15 cellular contexts compared by ENCODE assay signal in the genomic region with DNA sequence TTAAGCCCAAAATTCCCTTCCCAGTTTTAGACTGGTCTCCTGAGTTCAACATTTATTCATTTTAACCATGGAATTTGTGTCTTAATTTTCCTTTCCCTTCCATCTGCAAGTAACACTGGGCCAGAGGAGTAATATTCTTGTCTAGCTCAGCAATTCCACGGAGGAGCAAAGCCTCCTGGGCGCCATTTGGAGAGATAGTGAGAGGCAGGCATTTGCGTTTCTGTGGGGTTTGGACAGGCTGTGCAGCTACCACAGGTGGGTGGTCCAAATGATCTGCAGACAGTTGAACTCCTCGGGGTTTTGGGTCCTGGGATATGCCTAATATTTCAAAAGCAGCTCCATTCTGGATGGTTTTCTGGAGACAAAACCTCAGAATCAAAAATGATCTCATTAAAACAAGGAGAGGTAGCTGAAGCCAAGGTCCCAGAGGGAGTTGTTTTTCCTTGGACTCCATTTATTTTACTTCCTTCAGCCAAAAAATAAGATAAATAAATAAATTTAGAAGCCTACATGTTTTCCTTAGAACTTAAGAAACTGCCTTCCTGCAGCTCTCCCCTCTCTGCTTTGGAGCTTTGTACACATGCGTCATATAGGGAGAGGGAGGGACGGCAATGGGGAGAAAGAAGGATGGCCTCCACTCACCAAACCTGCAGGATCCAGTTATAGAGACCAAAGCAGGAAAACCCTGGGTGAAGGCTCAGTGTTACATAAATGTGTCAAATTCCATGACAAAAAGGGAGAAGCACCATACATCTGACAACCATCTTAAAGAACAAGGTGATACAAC.
DNase-seq lines count a peak whose midpoint lies in the region; ATAC-seq, FAIRE-seq and TF ChIP-seq lines count a peak whose summit lies in the region.
"Had no signal": no experiment of that assay in that cellular context is flagged by ENCODE, and none has a peak within 500 bp of the region (broad histone marks: within the 10 kb centered on the region; RNA-seq: fewer than 3 reads in every experiment).

No MANE protein-coding gene starts in this region.

- H3K14ac ChIP-seq in H1 (ENCODE audit: insufficient read length): no peak overlapping the region

- TF ChIP-seq EP300 in H1 (IDR thresholded peaks at IDR 0.05; ENCODE audit: borderline replicate concordance in 1 of 2, low read depth in 2 of 2, low read length in 2 of 2): no peak
- no peak for TF ChIP-seq EP300 in suprapubic skin (IDR thresholded peaks at IDR 0.05)

- no peaks in the 10 kb centered on the region for H3F3A ChIP-seq in neural progenitor cell (ENCODE audit: low read depth)

- peak overlapping the region in 1 of 12 donors; percentile 27 for H3K27ac ChIP-seq in heart left ventricle
- no peak overlapping the region for H3K27ac ChIP-seq in left ventricle myocardium inferior (replicated peaks)
- no peak overlapping the region for H3K27ac ChIP-seq in H1 (ENCODE audit: low read depth, low read length)
- no peak overlapping the region for H3K27ac ChIP-seq in neural progenitor cell
- H3K27ac ChIP-seq in suprapubic skin: no peak overlapping the region
- no peak overlapping the region for H3K27ac ChIP-seq in mammary epithelial cell (ENCODE audit: insufficient read depth, low read depth, low read length)

- no peaks in the 10 kb centered on the region for H3K27me3 ChIP-seq in heart left ventricle
- no peaks in the 10 kb centered on the region for H3K27me3 ChIP-seq in left ventricle myocardium inferior (ENCODE audit: low read depth)
- H3K27me3 ChIP-seq in H1 (replicated peaks in 1 of 4; ENCODE audit: control insufficient read depth in 3 of 4, extremely low read depth in 1 of 4, insufficient read depth in 3 of 4, low read length in 3 of 4): no peaks in the 10 kb centered on the region
- no peaks in the 10 kb centered on the region for H3K27me3 ChIP-seq in neural progenitor cell
- H3K27me3 ChIP-seq in suprapubic skin: no peaks in the 10 kb centered on the region
- H3K27me3 ChIP-seq in mammary epithelial cell (ENCODE audit: insufficient read depth, low read length): no peaks in the 10 kb centered on the region

- no peaks in the 10 kb centered on the region for H3K9me3 ChIP-seq in heart left ventricle
- no peaks in the 10 kb centered on the region for H3K9me3 ChIP-seq in left ventricle myocardium inferior (replicated peaks)
- no peaks in the 10 kb centered on the region for H3K9me3 ChIP-seq in H1 (ENCODE audit: insufficient read depth in 2 of 2, low read depth in 1 of 2, low read length in 1 of 2)
- no peaks in the 10 kb centered on the region for H3K9me3 ChIP-seq in neural progenitor cell (ENCODE audit: low read depth)
- no peaks in the 10 kb centered on the region for H3K9me3 ChIP-seq in suprapubic skin
- H3K9me3 ChIP-seq in mammary epithelial cell (replicated peaks; ENCODE audit: insufficient read depth, low read length): no peaks in the 10 kb centered on the region

- H4K20me1 ChIP-seq in H1 (replicated peaks in 1 of 2; ENCODE audit: control insufficient read depth in 1 of 2, insufficient read depth in 2 of 2, low read length in 2 of 2) (no peaks in the 10 kb centered on the region), neural progenitor cell (ENCODE audit: low read depth) (no peaks in the 10 kb centered on the region), mammary epithelial cell (ENCODE audit: insufficient read depth, low read length) (no peaks in the 10 kb centered on the region)

- no peak overlapping the region for H3K9ac ChIP-seq in H1 (replicated peaks in 1 of 4; ENCODE audit: extremely low read depth in 1 of 4, low read depth in 3 of 4, low read length in 3 of 4)
- H3K9ac ChIP-seq in neural progenitor cell: no peak overlapping the region
- no peak overlapping the region for H3K9ac ChIP-seq in mammary epithelial cell (ENCODE audit: insufficient read depth, low read length)

- peak in 1 of 4 donors; percentile 24 for ATAC-seq in heart left ventricle
- ATAC-seq: GM12878, HCT116 had no signal

- H3K23ac ChIP-seq in H1 (ENCODE audit: insufficient read length): no peak overlapping the region

- H3K36me3 Mint-ChIP-seq in neural progenitor cell: no peaks in the 10 kb centered on the region
- H3K36me3 Mint-ChIP-seq: IgD-negative memory B cell had no signal

- H4K5ac ChIP-seq in H1 (ENCODE audit: insufficient read length, low read depth, low read length): no peak overlapping the region

- dilution Hi-C loops in mammary epithelial cell (cut with HindIII; ENCODE audit: low sequenced_read_pairs): no loop called here

- H2AFZ ChIP-seq in H1 (ENCODE audit: low read length) (0 out of 2 replicates have a peak overlapping the region, but pooled peaks have one; percentile 13), neural progenitor cell (replicated peaks) (peak overlapping the region; percentile 34), mammary epithelial cell (ENCODE audit: low read depth, low read length) (no peak overlapping the region)

- H3K36me3 ChIP-seq in heart left ventricle (no peaks in the 10 kb centered on the region), left ventricle myocardium inferior (no peaks in the 10 kb centered on the region), H1 (ENCODE audit: control insufficient read depth in 2 of 4, insufficient read depth in 4 of 4, low read length in 3 of 4) (no peaks in the 10 kb centered on the region), neural progenitor cell (no peaks in the 10 kb centered on the region), suprapubic skin (no peaks in the 10 kb centered on the region), mammary epithelial cell (ENCODE audit: insufficient read depth, low read length) (no peaks in the 10 kb centered on the region)

- no peak overlapping the region for H2BK12ac ChIP-seq in H1 (ENCODE audit: low read depth, low read length)

- H3K4me1 ChIP-seq in heart left ventricle (peaks cover 0 to 7% (median 0%) of the 10 kb centered on the region in 12 donors), left ventricle myocardium inferior (no peaks in the 10 kb centered on the region), H1 (replicated peaks in 1 of 4; ENCODE audit: control insufficient read depth in 3 of 4, insufficient read depth in 4 of 4, low read length in 3 of 4) (peaks cover 0 to 5% (median 2%) of the 10 kb centered on the region in 4 experiments; a peak in 1 of 7 replicates), neural progenitor cell (peaks cover under 1% of the 10 kb centered on the region), suprapubic skin (no peaks in the 10 kb centered on the region), mammary epithelial cell (ENCODE audit: insufficient read depth, low read length) (no peaks in the 10 kb centered on the region)

- in situ Hi-C loops in mammary epithelial cell (cut with MboI; ENCODE audit: low sequenced_read_pairs in 2 of 2): no loop called here

- POLR2A ChIA-PET in H1 (lab: Charles Lee; ENCODE audit: partially characterized antibody): interaction anchor here (1.2 kb wide), 1 partner anchor 9 kb away, joined by 3 read pairs; no protein-coding TSS in a partner anchor

- peaks cover 3% of the 10 kb centered on the region; the same call in 1 of the 2 replicates for H3K23me2 ChIP-seq in H1 (ENCODE audit: low read depth, low read length)

- no peak overlapping the region for H4K8ac ChIP-seq in H1 (ENCODE audit: extremely low read depth, insufficient read depth, low read length)

- CTCF ChIA-PET in H1 (lab: Charles Lee; ENCODE audit: partially characterized antibody): interaction anchor here (1.4 kb wide), 1 partner anchor 322 kb away, joined by 3 read pairs; no protein-coding TSS in a partner anchor
- CTCF ChIA-PET in mammary epithelial cell (lab: Charles Lee; ENCODE audit: low non-redundant PET): no interaction called here

- H3K27ac Mint-ChIP-seq in neural progenitor cell: no peak overlapping the region
- H3K27ac Mint-ChIP-seq: B cell; CD4-positive, alpha-beta T cell; IgD-negative memory B cell had no signal

- no peak for TF ChIP-seq CTCF in heart left ventricle (IDR thresholded peaks at IDR 0.05)
- TF ChIP-seq CTCF in left ventricle myocardium inferior (IDR thresholded peaks at IDR 0.05; ENCODE audit: borderline replicate concordance): no peak
- TF ChIP-seq CTCF in H1 (IDR thresholded peaks at IDR 0.05; ENCODE audit: control extremely low read depth in 1 of 3, insufficient read depth in 1 of 3, low read depth in 1 of 3, low read length in 3 of 3): no peak
- no peak for TF ChIP-seq CTCF in neural progenitor cell (IDR thresholded peaks at IDR 0.05)
- no peak for TF ChIP-seq CTCF in suprapubic skin (IDR thresholded peaks at IDR 0.05)
- TF ChIP-seq CTCF in mammary epithelial cell (conservative IDR thresholded peaks at IDR 0.05 in 1 of 2, IDR thresholded peaks at IDR 0.05 in 1 of 2; ENCODE audit: extremely low read depth in 1 of 2, insufficient read depth in 1 of 2, low read depth in 1 of 2, low read length in 2 of 2): no peak

- H3K4me3 Mint-ChIP-seq in neural progenitor cell: no peak overlapping the region
- H3K4me3 Mint-ChIP-seq: B cell; CD4-positive, alpha-beta T cell; IgD-negative memory B cell had no signal

- no peak overlapping the region for H2BK120ac ChIP-seq in H1 (replicated peaks; ENCODE audit: low read depth, low read length)

- H2BK5ac ChIP-seq in H1 (ENCODE audit: low read depth, low read length): no peak overlapping the region

- H3K56ac ChIP-seq in H1 (replicated peaks; ENCODE audit: insufficient read length, low read depth, low read length): no peak overlapping the region

- no peak overlapping the region for H2BK15ac ChIP-seq in H1 (ENCODE audit: low read length)

- intact Hi-C loops in heart left ventricle (cut with DNase I): loop anchor here in 1 of 10 donors (5.0 kb wide), 1 partner anchor 319 kb away; no protein-coding TSS in a partner anchor
- intact Hi-C loops in left ventricle myocardium inferior (cut with micrococcal nuclease): no loop called here
- intact Hi-C loops in mammary epithelial cell (cut with micrococcal nuclease): no loop called here

- no peak for TF ChIP-seq RAD21 in H1 (IDR thresholded peaks at IDR 0.05 in 1 of 2, conservative IDR thresholded peaks at IDR 0.05 in 1 of 2; ENCODE audit: low read depth in 2 of 2, low read length in 2 of 2)

- H3K4me2 ChIP-seq in H1 (ENCODE audit: insufficient read depth in 1 of 2, low read depth in 2 of 2, low read length in 2 of 2): no peak overlapping the region
- no peak overlapping the region for H3K4me2 ChIP-seq in neural progenitor cell
- H3K4me2 ChIP-seq in mammary epithelial cell (ENCODE audit: insufficient read depth, low read depth, low read length): no peak overlapping the region

- DNase-seq in heart left ventricle (peak in 3 of 5 donors; percentile 35 to 49 (median 41)), left ventricle myocardium inferior (no peak), H1 (ENCODE audit: low read depth in 1 of 2, low spot score in 2 of 2) (no peak), neural progenitor cell (ENCODE audit: low spot score) (no peak), suprapubic skin (ENCODE audit: low spot score in 2 of 2) (no peak), NCI-H510A treated with DMSO at 0.1 percent for 48 hours (lab: John Stamatoyannopoulos, UW) (no peak), mammary epithelial cell (no peak)
- DNase-seq: C1 segment of cervical spinal cord; CD4-positive, alpha-beta T cell; DMS79 had no signal

- no peak overlapping the region for H3K18ac ChIP-seq in H1 (ENCODE audit: extremely low read depth, low read length)

- 67 to 77% (median 73%) methylated on average over 6 of the region's 6 CpGs for WGBS in heart left ventricle, 4 donors
- WGBS in H1 (ENCODE audit: extremely low coverage in 1 of 2, insufficient coverage in 1 of 2, insufficient read length in 1 of 2, insufficient replicate concordance in 2 of 2, low coverage in 1 of 2, low lambda C conversion rate in 2 of 2, missing lambda C conversion rate in 1 of 2), 2 experiments: 82% methylated on average over 5 of the region's 6 CpGs; no CpG with 5 or more reads in 1 of the 2 experiments
- WGBS in suprapubic skin: 77% methylated on average over 6 of the region's 6 CpGs
- 66% methylated on average over 6 of the region's 6 CpGs for WGBS in mammary epithelial cell (ENCODE audit: low coverage, missing lambda C conversion rate)

- TF ChIP-seq POLR2A in heart left ventricle (IDR thresholded peaks at IDR 0.05) (no peak), H1 (IDR thresholded peaks at IDR 0.05; ENCODE audit: control extremely low read depth in 1 of 2, low read depth in 2 of 2, low read length in 2 of 2) (no peak), suprapubic skin (IDR thresholded peaks at IDR 0.05) (no peak)

- H3K4me3 ChIP-seq in heart left ventricle (no peak overlapping the region), left ventricle myocardium inferior (no peak overlapping the region), H1 (ENCODE audit: extremely low read depth in 1 of 4, insufficient read depth in 2 of 4, low read depth in 3 of 4, low read length in 4 of 4) (no peak overlapping the region), neural progenitor cell (no peak overlapping the region), suprapubic skin (no peak overlapping the region), mammary epithelial cell (replicated peaks in 1 of 3; ENCODE audit: insufficient read depth in 1 of 3, low read depth in 2 of 3, low read length in 3 of 3) (no peak overlapping the region)
- H3K4me3 ChIP-seq: GM12878 had no signal

- H3K9me3 Mint-ChIP-seq in neural progenitor cell: no peaks in the 10 kb centered on the region

- H2AK5ac ChIP-seq in H1 (ENCODE audit: low read depth, low read length): no peak overlapping the region

- H4K91ac ChIP-seq in H1 (replicated peaks; ENCODE audit: insufficient read length, low read length): no peak overlapping the region

- FAIRE-seq in H1 (lab: Jason Lieb, UNC): no peak
- FAIRE-seq: GM12878, H54 had no signal

- no peaks in the 10 kb centered on the region for H3K79me2 ChIP-seq in H1 (ENCODE audit: control insufficient read depth in 1 of 2, insufficient read depth in 2 of 2, low read length in 2 of 2)
- no peaks in the 10 kb centered on the region for H3K79me2 ChIP-seq in neural progenitor cell (ENCODE audit: low read depth)
- no peaks in the 10 kb centered on the region for H3K79me2 ChIP-seq in mammary epithelial cell (ENCODE audit: insufficient read depth, low read length)

- no peak overlapping the region for H2BK20ac ChIP-seq in H1 (ENCODE audit: low read length)

- H3K27me3 Mint-ChIP-seq in neural progenitor cell (ENCODE audit: insufficient read depth, low read depth): peaks cover 2% of the 10 kb centered on the region
- H3K27me3 Mint-ChIP-seq: B cell; CD4-positive, alpha-beta T cell had no signal

- no peaks in the 10 kb centered on the region for H3K79me1 ChIP-seq in H1 (ENCODE audit: low read depth, low read length)

- H3K4ac ChIP-seq in H1 (replicated peaks; ENCODE audit: insufficient read length, low read depth, low read length): no peak overlapping the region

- BruUV-seq in mammary epithelial cell (replicated peaks; lab: Mats Ljungman, UMichigan): no TSS peak

- peaks cover 6% of the 10 kb centered on the region for H3K4me1 Mint-ChIP-seq in neural progenitor cell
- H3K4me1 Mint-ChIP-seq: B cell, IgD-negative memory B cell had no signal

Comparison
In these comparisons a context has a peak if more than half of its experiments do, and no peak if none do; other contexts are left out.
1. DNase-seq: peak in heart left ventricle (3 of 5); none in left ventricle myocardium inferior (single experiment), H1 (0 of 2), neural progenitor cell (single experiment), suprapubic skin (0 of 2), NCI-H510A treated with DMSO at 0.1 percent for 48 hours (single experiment) and mammary epithelial cell (single experiment).